20 cellular contexts compared by ENCODE assay signal in genomic region chr21:44942566-44942965, GRCh38. TPM values are rescaled to one million over a fixed set of nuclear protein-coding genes. Genes with fewer than 3 reads are reported as not detected.
DNase-seq lines count a peak whose midpoint lies in the region; ATAC-seq, FAIRE-seq and TF ChIP-seq lines count a peak whose summit lies in the region.
"Had no signal": no experiment of that assay in that cellular context is flagged by ENCODE, and none has a peak within 500 bp of the region (broad histone marks: within the 10 kb centered on the region; RNA-seq: fewer than 3 reads in every experiment).

No MANE protein-coding gene starts in this region.

- H3K36me3 ChIP-seq in mucosa of descending colon (ENCODE audit: low read depth) (no peaks in the 10 kb centered on the region), SK-N-SH (replicated peaks in 1 of 2; ENCODE audit: control insufficient read depth in 1 of 2, insufficient read depth in 2 of 2, low read length in 1 of 2) (peaks cover 4 to 29% of the 10 kb centered on the region in 2 experiments)

- ATAC-seq in A549: no peak
- no peak for ATAC-seq in CD4-positive, alpha-beta T cell (ENCODE audit: poor library complexity)
- peak; percentile 53 for ATAC-seq in mucosa of descending colon
- ATAC-seq in GM21447 (IDR thresholded peaks at IDR 0.05; ENCODE audit: unreplicated experiment): no peak
- ATAC-seq: upper lobe of right lung had no signal

- no peak for TF ChIP-seq CTCF in A549 (IDR thresholded peaks at IDR 0.05)
- TF ChIP-seq CTCF in CD4-positive, alpha-beta T cell (IDR thresholded peaks at IDR 0.05): no peak
- TF ChIP-seq CTCF in mucosa of descending colon (IDR thresholded peaks at IDR 0.05): no peak
- TF ChIP-seq CTCF in SK-N-SH (IDR thresholded peaks at IDR 0.05): no peak
- TF ChIP-seq CTCF in foreskin fibroblast (IDR thresholded peaks at IDR 0.05; ENCODE audit: low read depth, low read length): no peak

- WGBS in A549 (ENCODE audit: missing lambda C conversion rate): 93% methylated on average over 2 of the region's 2 CpGs
- WGBS in SK-N-SH (ENCODE audit: low lambda C conversion rate): 95% methylated on average over 2 of the region's 2 CpGs

- H3K4me1 ChIP-seq in A549 (peaks cover 30% of the 10 kb centered on the region), mucosa of descending colon (ENCODE audit: low read depth) (peaks cover 27% of the 10 kb centered on the region), SK-N-SH (ENCODE audit: control insufficient read depth in 1 of 2, insufficient read depth in 2 of 2, low read depth in 1 of 2, low read length in 1 of 2) (peaks cover 8 to 19% of the 10 kb centered on the region in 2 experiments; a peak in 3 of 4 replicates)

- TF ChIP-seq POLR2A in A549 (IDR thresholded peaks at IDR 0.05; ENCODE audit: low read length): no peak

- peaks cover 74% of the 10 kb centered on the region for H3K79me2 ChIP-seq in SK-N-SH (ENCODE audit: insufficient read depth)

- CTCF ChIA-PET in A549 (lab: Yijun Ruan, JAX): interaction anchor here (13.4 to 14.2 kb wide), 2 partner anchors 186 to 198 kb away, joined by 163 to 224 read pairs; no protein-coding TSS in a partner anchor
- CTCF ChIA-PET in CD4-positive, alpha-beta T cell (lab: Charles Lee): no interaction called here
- CTCF ChIA-PET in activated CD4-positive, alpha-beta memory T cell treated with anti-CD3 and anti-CD28 coated beads, Interleukin-2, amount 10 ng/mL, durations not matched to agents 7 days and 5 days (lab: Charles Lee): interaction anchor here (11.6 to 11.8 kb wide), 2 partner anchors 186 to 197 kb away, joined by 150 to 178 read pairs; no protein-coding TSS in a partner anchor
- CTCF ChIA-PET in SK-N-SH (lab: Yijun Ruan, JAX): interaction anchor here (1.8 to 16.8 kb wide), 3 partner anchors 11 to 196 kb away, joined by 5 to 357 read pairs (median 334); no protein-coding TSS in a partner anchor

- H3K4me3 Mint-ChIP-seq in CD4-positive, alpha-beta T cell: peak overlapping the region; percentile 86
- H3K4me3 Mint-ChIP-seq in activated CD4-positive, alpha-beta memory T cell treated with anti-CD3 and anti-CD28 coated beads, Interleukin-2, amount 10 ng/mL, durations not matched to agents 7 days and 5 days: peak overlapping the region; percentile 59

- H3K9me2 ChIP-seq in SK-N-SH: no peaks in the 10 kb centered on the region

- H3K4me1 Mint-ChIP-seq in CD4-positive, alpha-beta T cell (ENCODE audit: low read depth): peaks cover 38% of the 10 kb centered on the region
- H3K4me1 Mint-ChIP-seq in activated CD4-positive, alpha-beta memory T cell treated with anti-CD3 and anti-CD28 coated beads, Interleukin-2, amount 10 ng/mL, durations not matched to agents 7 days and 5 days: peaks cover 56% of the 10 kb centered on the region

- DNase-seq in A549 (ENCODE audit: low read depth in 1 of 2, low spot score in 1 of 2) (no peak), mucosa of descending colon (peak in 2 of 3 donors; percentile 33 to 34), NCI-H82 (lab: John Stamatoyannopoulos, UW) (no peak), SK-N-SH (no peak), foreskin fibroblast (no peak)
- peak in 1 of 10 experiments; percentile 3 for DNase-seq in CD4-positive, alpha-beta T cell
- DNase-seq in activated CD4-positive, alpha-beta memory T cell treated with anti-CD3 and anti-CD28 coated beads, Interleukin-2, amount 10 ng/mL, durations not matched to agents 7 days and 5 days: no peak
- DNase-seq: AML-193; DMS79 treated with DMSO at 0.1 percent for 48 hours; mesendoderm; NCI-H1092 treated with DMSO at 0.1 percent for 48 hours; NK-92 treated with Interleukin-12 subunit alpha and Interleukin-12 subunit beta, amount 100 ng/mL, for 24 hours; nucleus accumbens; SHP77; stimulated activated CD4-positive, alpha-beta T cell treated with anti-CD3 and anti-CD28 coated beads, Interleukin-4, amount 100 ng/mL, for 4 hours had no signal

- H3K27ac Mint-ChIP-seq in CD4-positive, alpha-beta T cell: peak overlapping the region; percentile 37
- peak overlapping the region; percentile 42 for H3K27ac Mint-ChIP-seq in activated CD4-positive, alpha-beta memory T cell treated with anti-CD3 and anti-CD28 coated beads, Interleukin-2, amount 10 ng/mL, durations not matched to agents 7 days and 5 days

- H3K4me2 ChIP-seq in A549: peak overlapping the region; percentile 14; the same call in 1 of the 3 replicates
- no peak overlapping the region for H3K4me2 ChIP-seq in SK-N-SH

- no peak overlapping the region for H3K9ac ChIP-seq in SK-N-SH

- no peaks in the 10 kb centered on the region for H3K9me3 Mint-ChIP-seq in CD4-positive, alpha-beta T cell
- H3K9me3 Mint-ChIP-seq in activated CD4-positive, alpha-beta memory T cell treated with anti-CD3 and anti-CD28 coated beads, Interleukin-2, amount 10 ng/mL, durations not matched to agents 7 days and 5 days: no peaks in the 10 kb centered on the region

- intact Hi-C loops in CD4-positive, alpha-beta T cell (cut with DNase I, micrococcal nuclease): no loop called here
- intact Hi-C loops in mucosa of descending colon (cut with DNase I, micrococcal nuclease): no loop called here

- H3K4me3 ChIP-seq in A549: no peak overlapping the region
- no peak overlapping the region for H3K4me3 ChIP-seq in mucosa of descending colon
- no peak overlapping the region for H3K4me3 ChIP-seq in SK-N-SH (ENCODE audit: low read depth in 2 of 2, low read length in 1 of 2)
- H3K4me3 ChIP-seq in foreskin fibroblast (ENCODE audit: low read depth in 1 of 2, low read length in 2 of 2): no peak overlapping the region
- H3K4me3 ChIP-seq: upper lobe of right lung had no signal

- H3K9me3 ChIP-seq in A549 (no peaks in the 10 kb centered on the region), mucosa of descending colon (no peaks in the 10 kb centered on the region), SK-N-SH (no peaks in the 10 kb centered on the region)
- H3K9me3 ChIP-seq in CD4-positive, alpha-beta T cell (ENCODE audit: control insufficient read depth, low read length): no peaks in the 10 kb centered on the region
- H3K9me3 ChIP-seq: upper lobe of right lung had no signal

- peaks cover 43% of the 10 kb centered on the region for H3K36me3 Mint-ChIP-seq in CD4-positive, alpha-beta T cell (ENCODE audit: low read depth)
- peaks cover 23% of the 10 kb centered on the region for H3K36me3 Mint-ChIP-seq in activated CD4-positive, alpha-beta memory T cell treated with anti-CD3 and anti-CD28 coated beads, Interleukin-2, amount 10 ng/mL, durations not matched to agents 7 days and 5 days (ENCODE audit: low read depth)

- no peak overlapping the region for H2AFZ ChIP-seq in SK-N-SH (ENCODE audit: low read depth)

- H3K27me3 Mint-ChIP-seq in CD4-positive, alpha-beta T cell: no peaks in the 10 kb centered on the region
- no peaks in the 10 kb centered on the region for H3K27me3 Mint-ChIP-seq in activated CD4-positive, alpha-beta memory T cell treated with anti-CD3 and anti-CD28 coated beads, Interleukin-2, amount 10 ng/mL, durations not matched to agents 7 days and 5 days

- TF ChIP-seq RAD21 in A549 (conservative IDR thresholded peaks at IDR 0.05 in 1 of 2, IDR thresholded peaks at IDR 0.05 in 1 of 2) (no peak), SK-N-SH (IDR thresholded peaks at IDR 0.05; ENCODE audit: low read length) (no peak)

- H3K27ac ChIP-seq in A549 (no peak overlapping the region), SK-N-SH (ENCODE audit: low read depth in 2 of 2, low read length in 1 of 2) (no peak overlapping the region)
- no peak overlapping the region for H3K27ac ChIP-seq in CD4-positive, alpha-beta T cell (ENCODE audit: low read depth, low read length)
- H3K27ac ChIP-seq: epithelial cell of prostate, upper lobe of right lung had no signal

- FAIRE-seq in A549 (lab: Jason Lieb, UNC): no peak
- FAIRE-seq: colon, islet of Langerhans had no signal

- H3F3A ChIP-seq in SK-N-SH (replicated peaks; ENCODE audit: insufficient read depth): peaks cover 3% of the 10 kb centered on the region

- H4K20me1 ChIP-seq in SK-N-SH (ENCODE audit: insufficient read depth): peaks cover 43% of the 10 kb centered on the region

- TF ChIP-seq EP300 in A549 (IDR thresholded peaks at IDR 0.05) (no peak), SK-N-SH (IDR thresholded peaks at IDR 0.05; ENCODE audit: borderline replicate concordance in 1 of 2, low read depth in 1 of 2, low read length in 1 of 2) (no peak)

- no peaks in the 10 kb centered on the region for H3K27me3 ChIP-seq in CD4-positive, alpha-beta T cell (ENCODE audit: control insufficient read depth, insufficient read depth, low read length)
- H3K27me3 ChIP-seq in SK-N-SH (ENCODE audit: insufficient read depth): no peaks in the 10 kb centered on the region
- H3K27me3 ChIP-seq: upper lobe of right lung had no signal

- POLR2A ChIA-PET in A549 (lab: Yijun Ruan, JAX): no interaction called here
- POLR2A ChIA-PET in CD4-positive, alpha-beta T cell (lab: Charles Lee): no interaction called here
- POLR2A ChIA-PET in activated CD4-positive, alpha-beta memory T cell treated with anti-CD3 and anti-CD28 coated beads, Interleukin-2, amount 10 ng/mL, durations not matched to agents 7 days and 5 days (lab: Charles Lee): interaction anchor here (1.1 kb wide), 1 partner anchor 15 kb away, joined by 3 read pairs; no protein-coding TSS in a partner anchor
- POLR2A ChIA-PET in SK-N-SH (lab: Yijun Ruan, JAX): no interaction called here

RNA-seq across cellular contexts. Expression of gene SLX9, which starts 2.7 kb away (rescaled TPM):
- polyA plus RNA-seq in A549 (2011; rRNA removed) (12.7 and 26.9 TPM in 2 replicates), A549 (2017; fragmentation: RNase III; extraction: RNeasy Plus Mini Kit Qiagen cat#74134 plus additional on column Dnase treatment) (40.4 to 43.1 TPM (median 40.6 TPM) in 3 replicates), SK-N-SH (2012; rRNA removed) (27.1 and 42.9 TPM in 2 replicates)
- 46.9 and 53.8 TPM in 2 replicates for polyA plus RNA-seq in A549 (2012; cell fraction: cytosol; rRNA removed)
- 34.0 and 36.1 TPM in 2 replicates for polyA plus RNA-seq in A549 (2012; cell fraction: nucleus; rRNA removed)
- 6.0 and 9.4 TPM in 2 replicates for polyA minus RNA-seq in A549 (2011; rRNA and poly(A)+ RNA removed)
- 1 to 10 TPM; 7.7 to 9.1 TPM for total RNA-seq in CD4-positive, alpha-beta T cell
- total RNA-seq in activated CD4-positive, alpha-beta memory T cell treated with anti-CD3 and anti-CD28 coated beads, Interleukin-2, amount 10 ng/mL, durations not matched to agents 7 days and 5 days: 10 to 100 TPM; 42.4 to 47.0 TPM
- total RNA-seq in mucosa of descending colon: 10 to 100 TPM; 19.8 to 42.2 (median 20.9) TPM
- polyA plus RNA-seq in SK-N-SH (2012; cell fraction: cytosol; rRNA removed): 26.2 and 31.9 TPM in 2 replicates
- polyA plus RNA-seq in SK-N-SH (2012; cell fraction: nucleus; rRNA removed): 27.3 and 39.5 TPM in 2 replicates

RNA-seq across cellular contexts. Expression of gene ITGB2, which starts 21.9 kb away (rescaled TPM):
- polyA plus RNA-seq in A549 (2011; rRNA removed) (0.59 and 0.62 TPM in 2 replicates), A549 (2017; fragmentation: RNase III; extraction: RNeasy Plus Mini Kit Qiagen cat#74134 plus additional on column Dnase treatment) (0.34 to 0.54 TPM (median 0.46 TPM) in 3 replicates), SK-N-SH (2012; rRNA removed) (0.67 and 0.77 TPM in 2 replicates)
- 0.27 and 0.32 TPM in 2 replicates for polyA plus RNA-seq in A549 (2012; cell fraction: cytosol; rRNA removed)
- 0.65 and 1.1 TPM in 2 replicates for polyA plus RNA-seq in A549 (2012; cell fraction: nucleus; rRNA removed)
- 0.29 and 1.1 TPM in 2 replicates for polyA minus RNA-seq in A549 (2011; rRNA and poly(A)+ RNA removed)
- 100 to 1,000 TPM; 283 to 284 TPM for total RNA-seq in CD4-positive, alpha-beta T cell
- total RNA-seq in activated CD4-positive, alpha-beta memory T cell treated with anti-CD3 and anti-CD28 coated beads, Interleukin-2, amount 10 ng/mL, durations not matched to agents 7 days and 5 days: 100 to 1,000 TPM; 631 to 642 TPM
- total RNA-seq in mucosa of descending colon: 10 to 100 TPM; 10.8 to 52.3 (median 51.1) TPM
- polyA plus RNA-seq in SK-N-SH (2012; cell fraction: cytosol; rRNA removed): 0.32 and 0.75 TPM in 2 replicates
- polyA plus RNA-seq in SK-N-SH (2012; cell fraction: nucleus; rRNA removed): 2.0 TPM in 2 replicates

Comparison
In these comparisons a context has a peak if more than half of its experiments do, and no peak if none do; other contexts are left out.
1. DNase-seq: peak in mucosa of descending colon (2 of 3); none in A549 (0 of 2), activated CD4-positive, alpha-beta memory T cell treated with anti-CD3 and anti-CD28 coated beads, Interleukin-2, amount 10 ng/mL, durations not matched to agents 7 days and 5 days (single experiment), NCI-H82 (single experiment), SK-N-SH (single experiment) and foreskin fibroblast (0 of 2).
2. RNA of gene ITGB2, which starts 21.9 kb away (total RNA-seq): 631 to 642 TPM in activated CD4-positive, alpha-beta memory T cell treated with anti-CD3 and anti-CD28 coated beads, Interleukin-2, amount 10 ng/mL, durations not matched to agents 7 days and 5 days and 283 to 284 TPM in CD4-positive, alpha-beta T cell; 10.8 to 52.3 TPM in mucosa of descending colon; every median in the first group is over 4 times any median in the second.